Comparison of ENCODE assay signal across 20 cellular contexts in the genomic region with DNA sequence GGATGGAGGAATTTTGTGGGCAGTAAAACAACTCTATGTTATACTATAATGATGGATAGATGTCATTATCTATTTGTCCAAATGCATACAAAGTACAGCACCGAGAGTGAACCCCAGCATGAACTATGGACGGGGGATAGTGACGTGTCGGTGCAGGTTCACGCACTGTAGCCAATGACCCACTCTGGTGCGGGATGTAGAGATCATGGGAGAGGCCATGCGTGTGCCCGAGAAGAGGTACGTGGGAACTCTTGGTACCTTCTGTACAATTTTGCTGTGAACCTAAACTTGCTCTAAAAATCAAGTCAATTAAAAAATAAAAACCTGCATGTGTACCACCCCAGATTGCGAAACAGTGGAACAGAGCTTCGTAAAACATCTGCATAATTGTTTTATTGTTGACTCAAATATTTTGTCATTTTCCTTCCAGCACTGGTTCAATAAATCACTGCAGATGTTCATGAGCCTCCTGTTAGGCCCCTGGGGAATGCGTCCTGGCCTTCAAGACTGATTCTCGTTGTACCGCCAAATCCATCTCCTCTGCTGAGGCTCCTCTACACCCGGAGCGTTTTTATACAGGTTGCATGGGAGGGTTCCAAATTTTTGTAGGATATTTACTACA. TPM values are rescaled to one million over a fixed set of nuclear protein-coding genes. Genes with fewer than 3 reads are reported as not detected.
DNase-seq lines count a peak whose midpoint lies in the region; ATAC-seq and TF ChIP-seq lines count a peak whose summit lies in the region.
"Had no signal": no experiment of that assay in that cellular context is flagged by ENCODE, and none has a peak within 500 bp of the region (broad histone marks: within the 10 kb centered on the region; RNA-seq: fewer than 3 reads in every experiment).

No MANE protein-coding gene starts in this region.

- H3K4me1 ChIP-seq in heart right ventricle: peaks cover 4 to 100% (median 64%) of the 10 kb centered on the region in 9 donors
- H3K4me1 ChIP-seq in gastrocnemius medialis: peaks cover 13 to 25% of the 10 kb centered on the region in 2 donors
- peaks cover 2% of the 10 kb centered on the region in 2 donors for H3K4me1 ChIP-seq in aorta (ENCODE audit: control insufficient read depth in 1 of 2, insufficient read depth in 2 of 2, low read length in 2 of 2)
- H3K4me1 ChIP-seq: pancreas had no signal

- H3K36me3 ChIP-seq in heart right ventricle (peaks cover 0 to 16% (median 0%) of the 10 kb centered on the region in 9 donors), gastrocnemius medialis (no peaks in the 10 kb centered on the region), aorta (ENCODE audit: control insufficient read depth in 1 of 2, insufficient read depth in 2 of 2, low read length in 1 of 2) (peaks cover 0 to 10% of the 10 kb centered on the region in 2 donors), brain microvascular endothelial cell (replicated peaks) (peaks cover 63% of the 10 kb centered on the region)
- H3K36me3 ChIP-seq: pancreas, WERI-Rb-1 had no signal

- DNase-seq in coronary artery (ENCODE audit: low spot score): no peak
- DNase-seq in heart right ventricle: no peak
- DNase-seq in gastrocnemius medialis: peak; percentile 57 to 71
- no peak for DNase-seq in aorta
- no peak for DNase-seq in NCI-H1105 treated with DMSO at 0.1 percent for 48 hours (lab: John Stamatoyannopoulos, UW)
- DNase-seq in brain microvascular endothelial cell: no peak
- DNase-seq: activated CD4-positive, alpha-beta T cell treated with anti-CD3 and anti-CD28 coated beads, Interleukin-2, amount 10 ng/mL, durations not matched to agents 7 days and 5 days; activated naive CD4-positive, alpha-beta T cell treated with anti-CD3 and anti-CD28 coated beads, Interleukin-2, amount 10 ng/mL, durations not matched to agents 7 days and 5 days; caudate nucleus; dermis blood vessel endothelial cell; NCI-H2081; NCI-H226; NCI-H774; pancreas; substantia nigra; WERI-Rb-1 had no signal

- H3K4me3 ChIP-seq in coronary artery: peak overlapping the region; percentile 30
- H3K4me3 ChIP-seq in heart right ventricle: no peak overlapping the region
- H3K4me3 ChIP-seq in gastrocnemius medialis: no peak overlapping the region
- H3K4me3 ChIP-seq in aorta (ENCODE audit: low read length in 2 of 2): no peak overlapping the region
- H3K4me3 ChIP-seq in brain microvascular endothelial cell (ENCODE audit: low read depth, low read length): no peak overlapping the region
- H3K4me3 ChIP-seq: pancreas had no signal

- in situ Hi-C loops in gastrocnemius medialis (cut with MboI; ENCODE audit: low sequenced_read_pairs in 4 of 4): no loop called here
- in situ Hi-C loops in brain microvascular endothelial cell (cut with HindIII; ENCODE audit: low pct_ligation_motif_present, low sequenced_read_pairs): no loop called here

- TF ChIP-seq POLR2A in gastrocnemius medialis (IDR thresholded peaks at IDR 0.05) (no peak), GM18505 (IDR thresholded peaks at IDR 0.05; ENCODE audit: borderline replicate concordance, extremely low read depth, insufficient read depth, insufficient read length) (no peak)

- no peak for TF ChIP-seq CTCF in coronary artery (IDR thresholded peaks at IDR 0.05)
- TF ChIP-seq CTCF in heart right ventricle (IDR thresholded peaks at IDR 0.05): no peak
- TF ChIP-seq CTCF in gastrocnemius medialis (IDR thresholded peaks at IDR 0.05 in 4 of 5, conservative IDR thresholded peaks at IDR 0.05 in 1 of 5): no peak
- TF ChIP-seq CTCF in brain microvascular endothelial cell (IDR thresholded peaks at IDR 0.05; ENCODE audit: low read depth, low read length, missing control alignments): no peak

- no peaks in the 10 kb centered on the region for H3K9me3 ChIP-seq in heart right ventricle
- no peaks in the 10 kb centered on the region for H3K9me3 ChIP-seq in gastrocnemius medialis
- no peaks in the 10 kb centered on the region for H3K9me3 ChIP-seq in aorta (ENCODE audit: control insufficient read depth, low read length)
- H3K9me3 ChIP-seq: pancreas had no signal

- peak overlapping the region; percentile 15 to 71 for H3K27ac ChIP-seq in coronary artery
- H3K27ac ChIP-seq in heart right ventricle: peak overlapping the region in 3 of 10 donors; percentile 8 to 39 (median 19)
- peak overlapping the region in 3 of 4 donors; percentile 19 to 48 (median 23) for H3K27ac ChIP-seq in gastrocnemius medialis
- peak overlapping the region in 1 of 2 donors; percentile 29 for H3K27ac ChIP-seq in aorta (ENCODE audit: low read depth in 1 of 2, low read length in 2 of 2)
- H3K27ac ChIP-seq in brain microvascular endothelial cell: no peak overlapping the region
- H3K27ac ChIP-seq: pancreas, RWPE1, WERI-Rb-1 had no signal

- intact Hi-C loops in heart right ventricle (cut with DNase I) (no loop called here), gastrocnemius medialis (cut with DNase I; ENCODE audit: low total_unique reads) (no loop called here), aorta (cut with DNase I) (no loop called here)

- no peaks in the 10 kb centered on the region for H3K27me3 ChIP-seq in heart right ventricle
- H3K27me3 ChIP-seq in gastrocnemius medialis: no peaks in the 10 kb centered on the region
- no peaks in the 10 kb centered on the region for H3K27me3 ChIP-seq in aorta (ENCODE audit: control insufficient read depth in 1 of 2, insufficient read depth in 2 of 2, low read length in 1 of 2)
- H3K27me3 ChIP-seq in brain microvascular endothelial cell (replicated peaks): no peaks in the 10 kb centered on the region
- H3K27me3 ChIP-seq: pancreas had no signal

- WGBS in heart right ventricle, 2 donors: 58 to 70% methylated on average over 16 of the region's 16 CpGs
- WGBS in aorta, 2 donors: 42 to 53% methylated on average over 16 of the region's 16 CpGs

- ATAC-seq in heart right ventricle (peak in 5 of 8 donors; percentile 44 to 68 (median 47)), gastrocnemius medialis (peak; percentile 51 to 57), aorta (ENCODE audit: low FRiP score) (peak; percentile 16), GM18505 (IDR thresholded peaks at IDR 0.05; ENCODE audit: unreplicated experiment) (no peak)
- ATAC-seq: left lobe of liver; natural killer cell treated with Interleukin-12 subunit alpha and Interleukin-12 subunit beta and Interleukin-15 and Interleukin-18, amount 100 ng/mL, for 72 hours; pancreas had no signal

RNA-seq across cellular contexts. Expression of gene COL4A1, which starts 30.9 kb away (rescaled TPM):
- total RNA-seq in heart right ventricle (100 to 1,000 TPM in 7 of 10 donors, 10 to 100 TPM in 3; 96.3 to 342 (median 147) TPM), gastrocnemius medialis (100 to 1,000 TPM in 3 of 4 donors, 10 to 100 TPM in 1; 60.5 to 127 (median 120) TPM), aorta (100 to 1,000 TPM; 564 to 910 TPM)
- polyA plus RNA-seq in heart right ventricle (100 to 1,000 TPM in 1 of 2 donors, 10 to 100 TPM in 1; 83.3 to 234 TPM), aorta (100 to 1,000 TPM in 1 of 2 donors, 10 to 100 TPM in 1; 73.3 to 379 TPM)
- total RNA-seq: natural killer cell treated with Interleukin-12 subunit alpha and Interleukin-12 subunit beta and Interleukin-15 and Interleukin-18, amount 100 ng/mL, for 72 hours had no signal

RNA-seq across cellular contexts. Expression of gene COL4A2, which starts 31.0 kb away (rescaled TPM):
- total RNA-seq in heart right ventricle (100 to 1,000 TPM in 7 of 10 donors, 10 to 100 TPM in 3; 81.7 to 301 (median 128) TPM), gastrocnemius medialis (10 to 100 TPM; 51.2 to 85.8 (median 70.5) TPM), aorta (1,000 to 10,000 TPM in 1 of 2 donors, 100 to 1,000 TPM in 1; 693 to 1,110 TPM)
- polyA plus RNA-seq in heart right ventricle (100 to 1,000 TPM; 111 to 265 TPM), aorta (100 to 1,000 TPM; 117 to 670 TPM)
- total RNA-seq: activated CD4-positive, alpha-beta T cell treated with anti-CD3 and anti-CD28 coated beads, Interleukin-2, amount 10 ng/mL, durations not matched to agents 7 days and 5 days; natural killer cell treated with Interleukin-12 subunit alpha and Interleukin-12 subunit beta and Interleukin-15 and Interleukin-18, amount 100 ng/mL, for 72 hours had no signal

Comparison
In these comparisons a context has a peak if more than half of its experiments do, and no peak if none do; other contexts are left out.
1. DNase-seq: peak in gastrocnemius medialis (2 of 2); none in coronary artery (single experiment), heart right ventricle (0 of 2), aorta (0 of 2), NCI-H1105 treated with DMSO at 0.1 percent for 48 hours (single experiment) and brain microvascular endothelial cell (single experiment).